In genomic region chr15:58332676-58333400, GRCh38 we compare ENCODE assay signal across 8 cellular contexts.
A peak's percentile ranks its signal among the peaks of the same experiment; 100 is the strongest.
DNase-seq lines count a peak whose midpoint lies in the region; TF ChIP-seq lines count a peak whose summit lies in the region.

No MANE protein-coding gene starts in this region.

- POLR2A ChIA-PET in HEK293T (lab: Yijun Ruan, JAX), result interaction anchor here (0.7 to 2.2 kb wide), 5 partner anchors 9 to 438 kb away, joined by 3 to 7 read pairs (median 3); partner anchors contain the start of gene MINDY2

- no peak for TF ChIP-seq POLR2A in esophagus muscularis mucosa (IDR thresholded peaks at IDR 0.05; ENCODE audit: low read depth)

- H3K27me3 ChIP-seq in SJCRH30, result no peaks in the 10 kb centered on the region
- H3K27me3 ChIP-seq in esophagus muscularis mucosa, result no peaks in the 10 kb centered on the region

- H3K9me3 ChIP-seq in SJCRH30 (replicated peaks) (no peaks in the 10 kb centered on the region), esophagus muscularis mucosa (peaks cover 0 to 5% (median 2%) of the 10 kb centered on the region in 4 donors)

- TF ChIP-seq EP300 in esophagus muscularis mucosa (IDR thresholded peaks at IDR 0.05), result no peak

- peaks cover 30% of the 10 kb centered on the region for H3K4me1 ChIP-seq in SJCRH30
- peaks cover 35 to 43% (median 38%) of the 10 kb centered on the region in 4 donors for H3K4me1 ChIP-seq in esophagus muscularis mucosa

- CTCF ChIA-PET in HEK293T (lab: Yijun Ruan, JAX), result interaction anchor here (0.6 kb wide), 1 partner anchor 63 kb away, joined by 3 read pairs; no protein-coding TSS in a partner anchor

- H3K36me3 ChIP-seq in SJCRH30 (no peaks in the 10 kb centered on the region), esophagus muscularis mucosa (no peaks in the 10 kb centered on the region)

- no peak for TF ChIP-seq CTCF in esophagus muscularis mucosa (IDR thresholded peaks at IDR 0.05)

- H3K4me3 ChIP-seq in SJCRH30 (no peak overlapping the region), esophagus muscularis mucosa (no peak overlapping the region)

- H3K27ac ChIP-seq in SJCRH30, result peak overlapping the region; percentile 77
- peak overlapping the region; percentile 77 to 87 (median 80) for H3K27ac ChIP-seq in esophagus muscularis mucosa (replicated peaks in 1 of 4)

- intact Hi-C loops in esophagus muscularis mucosa (cut with DNase I), result no loop called here

- peak; percentile 40 for DNase-seq in SIG-M5 treated with dmso at 0.1 percent for 504 hours (lab: John Stamatoyannopoulos, UW; ENCODE audit: unreplicated experiment)
- no peak for DNase-seq in SIG-M5 (lab: John Stamatoyannopoulos, UW)
- DNase-seq in SJCRH30, result no peak
- DNase-seq in esophagus muscularis mucosa (ENCODE audit: extremely low spot score), result peak; percentile 57
- DNase-seq in pons (ENCODE audit: low spot score), result peak; percentile 9
- DNase-seq in SKM-1 (lab: John Stamatoyannopoulos, UW; ENCODE audit: unreplicated experiment), result no peak
- no peak for DNase-seq in central memory CD4-positive, alpha-beta T cell
- DNase-seq in HEK293T (ENCODE audit: extremely low spot score), result no peak

TF ChIP-seq in HEK293T, 16 proteins besides CTCF, POLR2A, EP300 and RAD21:
- TF ChIP-seq SUZ12 (IDR thresholded peaks at IDR 0.05) (no peak), LEF1 (IDR thresholded peaks at IDR 0.05; ENCODE audit: borderline replicate concordance) (no peak), PKNOX1 (IDR thresholded peaks at IDR 0.05) (no peak), SP1 (IDR thresholded peaks at IDR 0.05) (no peak), FOXK2 (IDR thresholded peaks at IDR 0.05) (no peak), ARNT (IDR thresholded peaks at IDR 0.05) (no peak), FOXM1 (IDR thresholded peaks at IDR 0.05; ENCODE audit: borderline replicate concordance) (no peak), HDGF (IDR thresholded peaks at IDR 0.05; ENCODE audit: borderline replicate concordance) (no peak), FOXA1 (IDR thresholded peaks at IDR 0.05) (no peak), CTBP1 (IDR thresholded peaks at IDR 0.05; ENCODE audit: borderline replicate concordance) (no peak), NFRKB (IDR thresholded peaks at IDR 0.05) (no peak)

Comparison
In these comparisons a context has a peak if more than half of its experiments do, and no peak if none do; other contexts are left out.
1. DNase-seq: peak in SIG-M5 treated with dmso at 0.1 percent for 504 hours (single experiment), esophagus muscularis mucosa (single experiment) and pons (single experiment); none in SIG-M5 (single experiment), SJCRH30 (0 of 2), SKM-1 (single experiment), central memory CD4-positive, alpha-beta T cell (single experiment) and HEK293T (single experiment).